Comparison of ENCODE assay signal across 2 cellular contexts in the genomic region with DNA sequence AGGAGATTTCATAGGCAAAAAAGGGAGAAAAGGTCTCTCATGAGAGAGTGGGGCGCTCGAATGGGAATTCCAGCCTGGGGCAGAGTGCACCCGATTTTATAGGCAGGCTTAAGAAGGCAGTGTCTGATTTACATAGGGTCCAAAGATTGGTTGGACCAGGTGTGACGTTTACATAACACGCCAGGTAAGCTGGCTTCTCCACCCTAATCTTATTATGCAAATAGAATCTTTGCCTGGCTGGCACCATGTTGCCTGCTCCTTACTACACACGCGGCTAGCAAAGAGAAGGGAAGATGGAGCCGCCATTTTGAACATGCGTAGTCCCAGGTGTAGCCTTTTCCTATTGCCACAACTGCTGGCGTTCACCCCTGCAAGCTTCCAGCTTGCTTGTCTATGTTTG.
TF ChIP-seq lines count a peak whose summit lies in the region.

No MANE protein-coding gene starts in this region.

TF ChIP-seq in HCT116, 20 proteins besides CTCF, POLR2A, EP300 and RAD21:
- TF ChIP-seq YY1 (IDR thresholded peaks at IDR 0.05; ENCODE audit: extremely low read depth, insufficient replicate concordance, low read depth, low read length), result no peak
- TF ChIP-seq POLR2AphosphoS5 (IDR thresholded peaks at IDR 0.05; ENCODE audit: low read depth, low read length), result no peak
- TF ChIP-seq CBX3 (IDR thresholded peaks at IDR 0.05; ENCODE audit: low read depth), result no peak
- TF ChIP-seq ZNF274 (IDR thresholded peaks at IDR 0.05; ENCODE audit: low read depth, low read length), result no peak
- TF ChIP-seq EZH2phosphoT487 (IDR thresholded peaks at IDR 0.05; ENCODE audit: borderline replicate concordance), result no peak
- TF ChIP-seq ZFX (IDR thresholded peaks at IDR 0.05), result no peak
- TF ChIP-seq, protein P1, sequence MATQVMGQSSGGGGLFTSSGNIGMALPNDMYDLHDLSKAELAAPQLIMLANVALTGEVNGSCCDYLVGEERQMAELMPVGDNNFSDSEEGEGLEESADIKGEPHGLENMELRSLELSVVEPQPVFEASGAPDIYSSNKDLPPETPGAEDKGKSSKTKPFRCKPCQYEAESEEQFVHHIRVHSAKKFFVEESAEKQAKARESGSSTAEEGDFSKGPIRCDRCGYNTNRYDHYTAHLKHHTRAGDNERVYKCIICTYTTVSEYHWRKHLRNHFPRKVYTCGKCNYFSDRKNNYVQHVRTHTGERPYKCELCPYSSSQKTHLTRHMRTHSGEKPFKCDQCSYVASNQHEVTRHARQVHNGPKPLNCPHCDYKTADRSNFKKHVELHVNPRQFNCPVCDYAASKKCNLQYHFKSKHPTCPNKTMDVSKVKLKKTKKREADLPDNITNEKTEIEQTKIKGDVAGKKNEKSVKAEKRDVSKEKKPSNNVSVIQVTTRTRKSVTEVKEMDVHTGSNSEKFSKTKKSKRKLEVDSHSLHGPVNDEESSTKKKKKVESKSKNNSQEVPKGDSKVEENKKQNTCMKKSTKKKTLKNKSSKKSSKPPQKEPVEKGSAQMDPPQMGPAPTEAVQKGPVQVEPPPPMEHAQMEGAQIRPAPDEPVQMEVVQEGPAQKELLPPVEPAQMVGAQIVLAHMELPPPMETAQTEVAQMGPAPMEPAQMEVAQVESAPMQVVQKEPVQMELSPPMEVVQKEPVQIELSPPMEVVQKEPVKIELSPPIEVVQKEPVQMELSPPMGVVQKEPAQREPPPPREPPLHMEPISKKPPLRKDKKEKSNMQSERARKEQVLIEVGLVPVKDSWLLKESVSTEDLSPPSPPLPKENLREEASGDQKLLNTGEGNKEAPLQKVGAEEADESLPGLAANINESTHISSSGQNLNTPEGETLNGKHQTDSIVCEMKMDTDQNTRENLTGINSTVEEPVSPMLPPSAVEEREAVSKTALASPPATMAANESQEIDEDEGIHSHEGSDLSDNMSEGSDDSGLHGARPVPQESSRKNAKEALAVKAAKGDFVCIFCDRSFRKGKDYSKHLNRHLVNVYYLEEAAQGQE (IDR thresholded peaks at IDR 0.05; ENCODE audit: low read depth), result no peak
TF ChIP-seq in HCT116: peak in this region for 0.

TF ChIP-seq in H1, 55 proteins besides CTCF, POLR2A, EP300 and RAD21:
- TF ChIP-seq YY1 (IDR thresholded peaks at IDR 0.05; ENCODE audit: low read depth, low read length) (peak; percentile 49; the same call in 1 of the 2 replicates), RBBP5 (IDR thresholded peaks at IDR 0.05; ENCODE audit: borderline replicate concordance, low read depth, low read length) (no peak)
